Comparison of ENCODE assay signal across 1 cellular context in genomic region chr1:30738040-30738441, GRCh38.
A peak's percentile ranks its signal among the peaks of the same experiment; 100 is the strongest.
TF ChIP-seq lines count a peak whose summit lies in the region.

No MANE protein-coding gene starts in this region.

TF ChIP-seq in GM12878, 131 proteins besides CTCF, POLR2A, EP300 and RAD21:
- TF ChIP-seq POLR2AphosphoS5 (IDR thresholded peaks at IDR 0.05; ENCODE audit: low read length): 0 out of 2 replicates have a peak, but pooled peaks have one; percentile 17
- TF ChIP-seq REST (IDR thresholded peaks at IDR 0.05; ENCODE audit: low read depth, low read length): no peak
- TF ChIP-seq ZNF687 (IDR thresholded peaks at IDR 0.05): no peak
- TF ChIP-seq POU2F2 (IDR thresholded peaks at IDR 0.05; ENCODE audit: borderline replicate concordance, low read depth, low read length): peak; percentile 19; the same call in 1 of the 3 replicates
